Comparison of ENCODE assay signal across 10 cellular contexts in the genomic region with DNA sequence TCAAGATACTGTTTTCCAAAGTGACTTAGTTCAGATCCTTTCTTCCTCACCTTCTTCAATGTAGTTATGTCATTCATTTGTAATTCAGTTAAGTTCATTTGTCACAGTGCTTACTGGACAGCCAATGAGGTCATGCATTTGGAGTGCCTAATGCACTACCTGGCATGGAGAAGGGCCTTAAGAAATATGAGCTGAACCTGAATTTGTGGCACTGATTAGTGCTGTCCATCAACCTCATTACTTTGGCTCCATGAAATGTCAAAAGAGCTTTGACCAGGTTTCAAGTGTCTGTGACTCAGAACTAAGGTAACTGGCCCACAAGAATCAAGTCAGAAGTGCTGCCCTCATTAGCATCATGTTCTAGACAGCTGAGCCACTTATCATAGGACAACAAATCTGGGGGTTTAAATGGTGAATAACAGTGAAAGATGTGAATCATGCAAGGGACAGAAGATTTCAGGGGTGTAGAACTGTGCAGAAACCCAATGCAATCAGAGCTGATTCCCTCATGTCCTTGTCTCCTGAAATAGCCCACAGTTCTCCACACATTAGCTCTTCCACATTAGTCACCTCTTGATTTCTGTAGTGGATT. TPM values are rescaled to one million over a fixed set of nuclear protein-coding genes. Genes with fewer than 3 reads are reported as not detected.
A peak's percentile ranks its signal among the peaks of the same experiment; 100 is the strongest.
DNase-seq lines count a peak whose midpoint lies in the region; ATAC-seq, FAIRE-seq and TF ChIP-seq lines count a peak whose summit lies in the region.
"Had no signal": no experiment of that assay in that cellular context is flagged by ENCODE, and none has a peak within 500 bp of the region (broad histone marks: within the 10 kb centered on the region; RNA-seq: fewer than 3 reads in every experiment).

No MANE protein-coding gene starts in this region.

- POLR2A ChIA-PET in K562 (lab: Yijun Ruan, JAX) = interaction anchor here (0.6 to 1.4 kb wide), 3 partner anchors 9 to 45 kb away, joined by 3 read pairs; no protein-coding TSS in a partner anchor
- POLR2A ChIA-PET in activated CD4-positive, alpha-beta memory T cell treated with anti-CD3 and anti-CD28 coated beads, Interleukin-2, amount 10 ng/mL, durations not matched to agents 7 days and 5 days (lab: Charles Lee) = interaction anchor here (1.4 kb wide), 1 partner anchor 157 kb away, joined by 3 read pairs; a partner anchor contains a TSS

- H3K9me3 ChIP-seq in K562 (replicated peaks; ENCODE audit: control insufficient read depth, insufficient read depth, low read depth, low read length) = no peaks in the 10 kb centered on the region
- no peaks in the 10 kb centered on the region for H3K9me3 ChIP-seq in suprapubic skin

- H3K36me3 ChIP-seq in K562 (ENCODE audit: control insufficient read depth, insufficient read depth, low read length) (no peaks in the 10 kb centered on the region), suprapubic skin (no peaks in the 10 kb centered on the region)

- no peak overlapping the region for H3K9ac ChIP-seq in K562 (ENCODE audit: insufficient read depth in 1 of 2, low read depth in 2 of 2, low read length in 2 of 2)

- CTCF ChIA-PET in K562 (lab: Yijun Ruan, JAX; ENCODE audit: low intra/inter-chr PET ratio) = no interaction called here
- CTCF ChIA-PET in activated CD4-positive, alpha-beta memory T cell treated with anti-CD3 and anti-CD28 coated beads, Interleukin-2, amount 10 ng/mL, durations not matched to agents 7 days and 5 days (lab: Charles Lee) = no interaction called here

- no peaks in the 10 kb centered on the region for H3K36me3 Mint-ChIP-seq in activated CD4-positive, alpha-beta memory T cell treated with anti-CD3 and anti-CD28 coated beads, Interleukin-2, amount 10 ng/mL, durations not matched to agents 7 days and 5 days (ENCODE audit: low read depth)

- H3K27ac ChIP-seq in K562 (ENCODE audit: extremely low read depth, low read depth, low read length) = no peak overlapping the region
- no peak overlapping the region for H3K27ac ChIP-seq in suprapubic skin

- no peak overlapping the region for H3K4me2 ChIP-seq in K562 (ENCODE audit: insufficient read depth, low read length)

- no peaks in the 10 kb centered on the region for H4K20me1 ChIP-seq in K562 (replicated peaks; ENCODE audit: control insufficient read depth, insufficient read depth, low read length)

- FAIRE-seq in K562 (lab: Jason Lieb, UNC) = no peak

- peaks cover 0 to 2% of the 10 kb centered on the region in 2 experiments; a peak in 1 of 5 replicates for H3K4me1 ChIP-seq in K562 (replicated peaks in 1 of 2; ENCODE audit: control insufficient read depth in 2 of 2, insufficient read depth in 2 of 2, low read length in 2 of 2)
- H3K4me1 ChIP-seq in suprapubic skin = no peaks in the 10 kb centered on the region

- DNase-seq in K562 (ENCODE audit: extremely low read depth in 1 of 4, low spot score in 3 of 4) (no peak), left cardiac atrium (no peak), anterior cingulate cortex (lab: John Stamatoyannopoulos, UW) (no peak), suprapubic skin (ENCODE audit: low spot score in 2 of 2) (no peak)
- DNase-seq in activated CD4-positive, alpha-beta memory T cell treated with anti-CD3 and anti-CD28 coated beads, Interleukin-2, amount 10 ng/mL, durations not matched to agents 7 days and 5 days = no peak
- DNase-seq: activated CD4-positive, alpha-beta T cell treated with anti-CD3 and anti-CD28 coated beads, Interleukin-2, amount 10 ng/mL, durations not matched to agents 7 days and 5 days had no signal

- no TSS peak for BruUV-seq in K562 (replicated peaks; lab: Mats Ljungman, UMichigan)

- H3K4me3 ChIP-seq in K562 (no peak overlapping the region), suprapubic skin (no peak overlapping the region)

- intact Hi-C loops in K562 (cut with micrococcal nuclease) (no loop called here), left cardiac atrium (cut with DNase I) (no loop called here)

- no peaks in the 10 kb centered on the region for H3K79me2 ChIP-seq in K562 (ENCODE audit: control insufficient read depth, insufficient read depth, low read length)

- no peak overlapping the region for H3K27ac Mint-ChIP-seq in activated CD4-positive, alpha-beta memory T cell treated with anti-CD3 and anti-CD28 coated beads, Interleukin-2, amount 10 ng/mL, durations not matched to agents 7 days and 5 days
- H3K27ac Mint-ChIP-seq: activated CD4-positive, alpha-beta T cell treated with anti-CD3 and anti-CD28 coated beads, Interleukin-2, amount 10 ng/mL, durations not matched to agents 7 days and 5 days; stimulated activated naive CD8-positive, alpha-beta T cell treated with anti-CD3 and anti-CD28 coated beads, Interleukin-15, Interleukin-2, amounts not matched to agents 100 ng/mL and 50 ng/mL, for 24 hours had no signal

- TF ChIP-seq POLR2A in K562 (conservative IDR thresholded peaks at IDR 0.05) (no peak), suprapubic skin (IDR thresholded peaks at IDR 0.05) (no peak)

- no peak overlapping the region for H2AFZ ChIP-seq in K562 (ENCODE audit: low read depth, low read length)

- peaks cover 26% of the 10 kb centered on the region for H3K4me1 Mint-ChIP-seq in activated CD4-positive, alpha-beta memory T cell treated with anti-CD3 and anti-CD28 coated beads, Interleukin-2, amount 10 ng/mL, durations not matched to agents 7 days and 5 days

- H3K27me3 ChIP-seq in K562 (ENCODE audit: control insufficient read depth in 2 of 2, insufficient read depth in 2 of 2, low read length in 2 of 2) (no peaks in the 10 kb centered on the region), suprapubic skin (no peaks in the 10 kb centered on the region)

- peaks cover 4% of the 10 kb centered on the region for H3K9me3 Mint-ChIP-seq in activated CD4-positive, alpha-beta memory T cell treated with anti-CD3 and anti-CD28 coated beads, Interleukin-2, amount 10 ng/mL, durations not matched to agents 7 days and 5 days
- H3K9me3 Mint-ChIP-seq: activated CD4-positive, alpha-beta T cell treated with anti-CD3 and anti-CD28 coated beads, Interleukin-2, amount 10 ng/mL, durations not matched to agents 7 days and 5 days had no signal

- no peaks in the 10 kb centered on the region for H3K9me1 ChIP-seq in K562 (ENCODE audit: control insufficient read depth, insufficient read depth, low read length)

- in situ Hi-C loops in K562 (cut with MboI) = no loop called here

- no peak for TF ChIP-seq RAD21 in K562 (CRISPR knock-in tag; conservative IDR thresholded peaks at IDR 0.05 in 1 of 2, IDR thresholded peaks at IDR 0.05 in 1 of 2)

- TF ChIP-seq EP300 in K562 (IDR thresholded peaks at IDR 0.05; ENCODE audit: low read length) (no peak), suprapubic skin (IDR thresholded peaks at IDR 0.05) (no peak)

- H3K4me3 Mint-ChIP-seq in activated CD4-positive, alpha-beta memory T cell treated with anti-CD3 and anti-CD28 coated beads, Interleukin-2, amount 10 ng/mL, durations not matched to agents 7 days and 5 days = no peak overlapping the region
- H3K4me3 Mint-ChIP-seq: activated CD4-positive, alpha-beta T cell treated with anti-CD3 and anti-CD28 coated beads, Interleukin-2, amount 10 ng/mL, durations not matched to agents 7 days and 5 days; stimulated activated naive CD8-positive, alpha-beta T cell treated with anti-CD3 and anti-CD28 coated beads, Interleukin-15, Interleukin-2, amounts not matched to agents 100 ng/mL and 50 ng/mL, for 24 hours had no signal

- ATAC-seq in GM18519 (IDR thresholded peaks at IDR 0.05; ENCODE audit: low FRiP score, unreplicated experiment) (peak; percentile 50), GM21381 (IDR thresholded peaks at IDR 0.05; ENCODE audit: unreplicated experiment) (peak; percentile 50), HG03097 (IDR thresholded peaks at IDR 0.05; ENCODE audit: low FRiP score, unreplicated experiment) (peak; percentile 47), K562 (peak; percentile 44; the same call in 1 of the 3 replicates), left cardiac atrium (no peak)

- H3K27me3 Mint-ChIP-seq in activated CD4-positive, alpha-beta memory T cell treated with anti-CD3 and anti-CD28 coated beads, Interleukin-2, amount 10 ng/mL, durations not matched to agents 7 days and 5 days = peaks cover 4% of the 10 kb centered on the region
- H3K27me3 Mint-ChIP-seq: activated CD4-positive, alpha-beta T cell treated with anti-CD3 and anti-CD28 coated beads, Interleukin-2, amount 10 ng/mL, durations not matched to agents 7 days and 5 days; stimulated activated naive CD8-positive, alpha-beta T cell treated with anti-CD3 and anti-CD28 coated beads, Interleukin-15, Interleukin-2, amounts not matched to agents 100 ng/mL and 50 ng/mL, for 24 hours had no signal

- TF ChIP-seq CTCF in K562 (IDR thresholded peaks at IDR 0.05 in 2 of 3, conservative IDR thresholded peaks at IDR 0.05 in 1 of 3; ENCODE audit: insufficient read depth in 2 of 3, low read depth in 1 of 3, low read length in 3 of 3) = no peak
- TF ChIP-seq CTCF in suprapubic skin (IDR thresholded peaks at IDR 0.05) = no peak

TF ChIP-seq in K562, 482 proteins besides CTCF, POLR2A, EP300 and RAD21 (continues in another document):
- TF ChIP-seq MEIS2 (IDR thresholded peaks at IDR 0.05; ENCODE audit: partially characterized antibody) (peak; percentile 30), XRCC5 (IDR thresholded peaks at IDR 0.05; ENCODE audit: low read depth, low read length) (no peak), KDM1A (IDR thresholded peaks at IDR 0.05) (peak in 1 of 2 experiments; percentile 21; a peak in 1 of 4 replicates)

RNA-seq across cellular contexts. Expression of a gene that starts 38.5 kb away (rescaled TPM):
- total RNA-seq in K562 (2011; cell fraction: chromatin; rRNA removed; ENCODE audit: low replicate concordance) = 15.4 and 34.1 TPM in 2 replicates
- 40.4 and 52.0 TPM in 2 replicates for total RNA-seq in K562 (2011; cell fraction: nucleolus; rRNA removed)
- total RNA-seq in K562 (2011; cell fraction: nucleoplasm; rRNA removed) = 27.5 and 32.1 TPM in 2 replicates
- total RNA-seq in K562 (2014; rRNA removed) (27.3 and 28.5 TPM in 2 replicates), K562 (2014; rRNA removed; fragmentation: Illumina TruSeq; extraction: Trizol) (10.6 and 10.7 TPM in 2 replicates), K562 (2015; rRNA removed; fragmentation: Illumina TruSeq; extraction: Trizol) (13.9 and 14.7 TPM in 2 replicates), K562 (2021) (55.1 and 60.3 TPM in 2 replicates), left cardiac atrium (1 to 10 TPM; 2.3 to 6.7 TPM), suprapubic skin (10 to 100 TPM in 1 of 4 donors, 1 to 10 TPM in 3; 2.4 to 22.8 (median 5.3) TPM)
- polyA plus RNA-seq in K562 (2011; rRNA removed) (8.0 and 13.7 TPM in 2 replicates), K562 (2014; fragmentation: Illumina TruSeq; extraction: Trizol) (16.5 and 19.2 TPM in 2 replicates), K562 (2014; fragmentation: Nextera tagmentation; extraction: Ambion mirVana) (1 to 10 TPM; 3.4 to 3.7 TPM), K562 (2014; rRNA removed) (32.6 and 36.4 TPM in 2 replicates)
- polyA plus RNA-seq in K562 (2011; cell fraction: cytosol; rRNA removed) = 10.9 and 33.4 TPM in 2 replicates
- 19.2 and 52.4 TPM in 2 replicates for polyA plus RNA-seq in K562 (2011; cell fraction: nucleus; rRNA removed)
- 25.3 and 34.2 TPM in 2 replicates for polyA plus RNA-seq in K562 (2012)
- 4.3 and 8.8 TPM in 2 replicates for polyA minus RNA-seq in K562 (2011; rRNA and poly(A)+ RNA removed)
- polyA minus RNA-seq in K562 (2011; cell fraction: cytosol; rRNA and poly(A)+ RNA removed) = 17.7 and 18.6 TPM in 2 replicates
- 21.2 and 23.4 TPM in 2 replicates for polyA minus RNA-seq in K562 (2011; cell fraction: nucleus; rRNA and poly(A)+ RNA removed)
- total RNA-seq in activated CD4-positive, alpha-beta memory T cell treated with anti-CD3 and anti-CD28 coated beads, Interleukin-2, amount 10 ng/mL, durations not matched to agents 7 days and 5 days = 1 to 10 TPM; 1.4 to 1.7 TPM

Comparison
In these comparisons a context has a peak if more than half of its experiments do, and no peak if none do; other contexts are left out.
1. ATAC-seq: peak in GM18519 (single experiment), GM21381 (single experiment), HG03097 (single experiment) and K562 (single experiment); none in left cardiac atrium (0 of 2).